2 cellular contexts compared by ENCODE assay signal in the genomic region with DNA sequence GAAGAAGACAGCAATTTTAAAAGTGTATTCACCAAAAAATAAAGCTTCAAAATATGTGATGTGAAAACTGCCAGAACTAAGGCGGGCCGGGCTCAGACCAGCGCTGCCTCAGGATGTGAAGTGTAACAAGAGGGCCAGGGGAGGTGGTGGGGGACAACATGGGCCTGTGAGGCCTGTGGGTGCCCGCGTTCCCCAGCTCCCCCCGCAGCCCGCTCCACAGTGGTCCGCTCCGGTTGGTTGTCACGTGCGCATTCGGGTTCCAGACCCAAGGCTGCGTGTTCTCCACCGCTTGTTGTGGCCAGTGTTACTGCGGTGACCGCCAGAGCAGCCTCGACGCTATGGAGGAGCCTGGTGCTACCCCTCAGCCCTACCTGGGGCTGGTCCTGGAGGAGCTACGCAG. TPM values are rescaled to one million over a fixed set of nuclear protein-coding genes. Genes with fewer than 3 reads are reported as not detected.
"Had no signal": no experiment of that assay in that cellular context is flagged by ENCODE, and none has a peak within 500 bp of the region (broad histone marks: within the 10 kb centered on the region; RNA-seq: fewer than 3 reads in every experiment).

A gene with protein sequence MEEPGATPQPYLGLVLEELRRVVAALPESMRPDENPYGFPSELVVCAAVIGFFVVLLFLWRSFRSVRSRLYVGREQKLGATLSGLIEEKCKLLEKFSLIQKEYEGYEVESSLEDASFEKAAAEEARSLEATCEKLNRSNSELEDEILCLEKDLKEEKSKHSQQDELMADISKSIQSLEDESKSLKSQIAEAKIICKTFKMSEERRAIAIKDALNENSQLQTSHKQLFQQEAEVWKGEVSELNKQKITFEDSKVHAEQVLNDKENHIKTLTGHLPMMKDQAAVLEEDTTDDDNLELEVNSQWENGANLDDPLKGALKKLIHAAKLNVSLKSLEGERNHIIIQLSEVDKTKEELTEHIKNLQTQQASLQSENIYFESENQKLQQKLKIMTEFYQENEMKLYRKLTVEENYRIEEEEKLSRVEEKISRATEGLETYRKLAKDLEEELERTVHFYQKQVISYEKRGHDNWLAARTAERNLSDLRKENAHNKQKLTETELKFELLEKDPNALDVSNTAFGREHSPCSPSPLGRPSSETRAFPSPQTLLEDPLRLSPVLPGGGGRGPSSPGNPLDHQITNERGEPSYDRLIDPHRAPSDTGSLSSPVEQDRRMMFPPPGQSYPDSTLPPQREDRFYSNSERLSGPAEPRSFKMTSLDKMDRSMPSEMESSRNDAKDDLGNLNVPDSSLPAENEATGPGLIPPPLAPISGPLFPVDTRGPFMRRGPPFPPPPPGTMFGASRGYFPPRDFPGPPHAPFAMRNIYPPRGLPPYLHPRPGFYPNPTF (plus strand): TSS at position 301 of the 400 bp plus-strand sequence. CDS start 38 bp downstream, at position 339.

RNA-seq across cellular contexts. Expression of the gene that starts here (rescaled TPM):
- total RNA-seq: HepG2, IMR-90 had no signal
